In genomic region chr12:57771271-57771872, GRCh38 we compare ENCODE assay signal across 1 cellular context.
TF ChIP-seq lines count a peak whose summit lies in the region.

No MANE protein-coding gene starts in this region.

TF ChIP-seq in HepG2, 621 proteins besides CTCF, POLR2A, EP300 and RAD21 (continues in another document):
- TF ChIP-seq ZNF841 (CRISPR knock-in tag; IDR thresholded peaks at IDR 0.05; ENCODE audit: borderline replicate concordance) (no peak), EZH2 (conservative IDR thresholded peaks at IDR 0.05; ENCODE audit: low read depth, low read length) (no peak), ZNF773 (CRISPR knock-in tag; IDR thresholded peaks at IDR 0.05; ENCODE audit: borderline replicate concordance) (no peak), ZNF382 (CRISPR knock-in tag; IDR thresholded peaks at IDR 0.05; ENCODE audit: borderline replicate concordance) (no peak), SNAPC4 (CRISPR knock-in tag; IDR thresholded peaks at IDR 0.05) (0 out of 2 replicates have a peak, but pooled peaks have one; percentile 0), ZBTB39 (CRISPR knock-in tag; IDR thresholded peaks at IDR 0.05) (no peak), FOXM1 (CRISPR knock-in tag; IDR thresholded peaks at IDR 0.05) (no peak), FOXK2 (IDR thresholded peaks at IDR 0.05) (no peak), ZNF713 (CRISPR knock-in tag; IDR thresholded peaks at IDR 0.05) (no peak), MBD4 (IDR thresholded peaks at IDR 0.05; ENCODE audit: borderline replicate concordance, low read length) (no peak), POGK (CRISPR knock-in tag; conservative IDR thresholded peaks at IDR 0.05) (no peak), FOSL2 (CRISPR knock-in tag; IDR thresholded peaks at IDR 0.05) (no peak), KLF9 (CRISPR knock-in tag; IDR thresholded peaks at IDR 0.05; ENCODE audit: low read depth) (peak; percentile 97), MYPOP (CRISPR knock-in tag; IDR thresholded peaks at IDR 0.05) (no peak), ZNF34 (CRISPR knock-in tag; IDR thresholded peaks at IDR 0.05; ENCODE audit: borderline replicate concordance) (no peak), CHCHD3 (CRISPR knock-in tag; IDR thresholded peaks at IDR 0.05) (no peak), ZFP1 (CRISPR knock-in tag; IDR thresholded peaks at IDR 0.05) (no peak), ZNF337 (CRISPR knock-in tag; IDR thresholded peaks at IDR 0.05; ENCODE audit: borderline replicate concordance, low read depth) (no peak), ZBTB7B (CRISPR knock-in tag; IDR thresholded peaks at IDR 0.05) (no peak), RCOR2 (CRISPR knock-in tag; IDR thresholded peaks at IDR 0.05) (no peak), ZNF75D (CRISPR knock-in tag; IDR thresholded peaks at IDR 0.05; ENCODE audit: borderline replicate concordance) (no peak), CSRNP1 (CRISPR knock-in tag; IDR thresholded peaks at IDR 0.05) (no peak), HNRNPLL (IDR thresholded peaks at IDR 0.05; ENCODE audit: low read depth, low read length, poor library complexity, severe bottlenecking) (no peak), ZNF598 (CRISPR knock-in tag; IDR thresholded peaks at IDR 0.05; ENCODE audit: borderline replicate concordance) (0 out of 2 replicates have a peak, but pooled peaks have one; percentile 2), ZFP37 (CRISPR knock-in tag; IDR thresholded peaks at IDR 0.05; ENCODE audit: borderline replicate concordance) (no peak), ADNP (CRISPR knock-in tag; IDR thresholded peaks at IDR 0.05) (no peak), ZNF329 (CRISPR knock-in tag; IDR thresholded peaks at IDR 0.05; ENCODE audit: low read depth) (no peak), RFXANK (CRISPR knock-in tag; IDR thresholded peaks at IDR 0.05) (no peak), ZNF577 (CRISPR knock-in tag; IDR thresholded peaks at IDR 0.05; ENCODE audit: borderline replicate concordance, low read depth) (no peak), NFATC3 (CRISPR knock-in tag; IDR thresholded peaks at IDR 0.05) (no peak), ZNF616 (CRISPR knock-in tag; IDR thresholded peaks at IDR 0.05; ENCODE audit: low read depth) (no peak), ZNF777 (CRISPR knock-in tag; IDR thresholded peaks at IDR 0.05) (no peak), ZFP36 (IDR thresholded peaks at IDR 0.05; ENCODE audit: borderline replicate concordance, low read depth, low read length, partially characterized antibody) (no peak), ZNF691 (CRISPR knock-in tag; IDR thresholded peaks at IDR 0.05; ENCODE audit: borderline replicate concordance, low read depth) (no peak), FIP1L1 (IDR thresholded peaks at IDR 0.05; ENCODE audit: borderline replicate concordance, insufficient read depth, low read depth, low read length) (no peak), IRF1 (CRISPR knock-in tag; IDR thresholded peaks at IDR 0.05; ENCODE audit: low read depth) (no peak), ELF1 (CRISPR knock-in tag; IDR thresholded peaks at IDR 0.05) (no peak), ZBTB42 (CRISPR knock-in tag; IDR thresholded peaks at IDR 0.05) (0 out of 2 replicates have a peak, but pooled peaks have one; percentile 13), ZZZ3 (CRISPR knock-in tag; IDR thresholded peaks at IDR 0.05; ENCODE audit: borderline replicate concordance) (no peak), ZBTB34 (CRISPR knock-in tag; IDR thresholded peaks at IDR 0.05) (no peak), TBP (CRISPR knock-in tag; IDR thresholded peaks at IDR 0.05) (0 out of 2 replicates have a peak, but pooled peaks have one; percentile 16), MEIS1 (CRISPR knock-in tag; IDR thresholded peaks at IDR 0.05; ENCODE audit: borderline replicate concordance) (no peak), SIN3A (IDR thresholded peaks at IDR 0.05; ENCODE audit: borderline replicate concordance, low read depth, low read length) (no peak), ZNF205 (CRISPR knock-in tag; IDR thresholded peaks at IDR 0.05) (no peak), ATF7 (IDR thresholded peaks at IDR 0.05) (peak; percentile 98), ATF7 (CRISPR knock-in tag; IDR thresholded peaks at IDR 0.05) (no peak), RARG (CRISPR knock-in tag; IDR thresholded peaks at IDR 0.05; ENCODE audit: low read depth) (0 out of 2 replicates have a peak, but pooled peaks have one; percentile 49), ZFX (CRISPR knock-in tag; IDR thresholded peaks at IDR 0.05; ENCODE audit: low read depth) (no peak), ZNF160 (CRISPR knock-in tag; IDR thresholded peaks at IDR 0.05) (no peak), UBTF (CRISPR knock-in tag; IDR thresholded peaks at IDR 0.05) (no peak), MZF1 (CRISPR knock-in tag; IDR thresholded peaks at IDR 0.05; ENCODE audit: borderline replicate concordance) (no peak)
